In the genomic region with DNA sequence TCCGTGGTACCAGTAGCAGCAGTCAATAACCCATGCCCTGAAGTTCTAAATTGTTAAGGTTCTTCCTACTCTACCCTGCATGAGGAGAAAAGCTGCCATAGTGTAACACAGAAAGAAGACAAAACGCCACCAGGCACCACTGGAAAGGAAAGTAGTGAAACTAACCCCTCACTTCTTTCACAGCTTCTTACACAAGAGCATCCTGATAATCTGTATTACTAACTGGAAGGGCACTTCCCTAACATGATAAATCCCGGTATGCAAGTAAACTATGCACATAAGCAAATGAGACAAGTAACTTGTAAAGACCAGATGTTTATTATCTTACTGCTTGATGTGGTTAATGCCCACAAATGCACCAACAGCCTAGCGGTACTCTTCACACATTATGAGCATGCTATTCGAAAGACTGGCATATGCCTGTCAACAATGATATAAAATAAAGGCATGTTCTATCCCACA, we compare ENCODE assay signal across 16 cellular contexts.
DNase-seq lines count a peak whose midpoint lies in the region; ATAC-seq and TF ChIP-seq lines count a peak whose summit lies in the region.
"Had no signal": no experiment of that assay in that cellular context is flagged by ENCODE, and none has a peak within 500 bp of the region (broad histone marks: within the 10 kb centered on the region; RNA-seq: fewer than 3 reads in every experiment).

No MANE protein-coding gene starts in this region.

- H3K4me1 Mint-ChIP-seq in activated CD8-positive, alpha-beta T cell treated with anti-CD3 and anti-CD28 coated beads for 36 hours (ENCODE audit: low read depth): peaks cover 24% of the 10 kb centered on the region
- H3K4me1 Mint-ChIP-seq in chondrocyte (ENCODE audit: low read depth): peaks cover 6% of the 10 kb centered on the region

- 73% methylated on average over 5 of the region's 5 CpGs for WGBS in right cardiac atrium

- peak overlapping the region; percentile 21 for H3K27ac Mint-ChIP-seq in activated CD8-positive, alpha-beta T cell treated with anti-CD3 and anti-CD28 coated beads for 36 hours
- no peak overlapping the region for H3K27ac Mint-ChIP-seq in chondrocyte (ENCODE audit: unreplicated experiment)
- H3K27ac Mint-ChIP-seq: endodermal cell had no signal

- no peak for TF ChIP-seq CTCF in activated CD8-positive, alpha-beta T cell treated with anti-CD3 and anti-CD28 coated beads for 36 hours (IDR thresholded peaks at IDR 0.05)
- no peak for TF ChIP-seq CTCF in chondrocyte (IDR thresholded peaks at IDR 0.05)

- POLR2A ChIA-PET in activated CD8-positive, alpha-beta T cell treated with anti-CD3 and anti-CD28 coated beads for 36 hours (lab: Charles Lee): no interaction called here

- H3K4me1 ChIP-seq in right cardiac atrium (ENCODE audit: control insufficient read depth, insufficient read depth, low read length): no peaks in the 10 kb centered on the region
- H3K4me1 ChIP-seq: parathyroid adenoma had no signal

- no peaks in the 10 kb centered on the region for H3K27me3 ChIP-seq in right cardiac atrium (ENCODE audit: control insufficient read depth, insufficient read depth)

- H3K9me3 ChIP-seq in right cardiac atrium (ENCODE audit: control insufficient read depth, low read length): no peaks in the 10 kb centered on the region

- no peaks in the 10 kb centered on the region for H3K9me3 Mint-ChIP-seq in activated CD8-positive, alpha-beta T cell treated with anti-CD3 and anti-CD28 coated beads for 36 hours
- no peaks in the 10 kb centered on the region for H3K9me3 Mint-ChIP-seq in chondrocyte (ENCODE audit: low read depth)
- H3K9me3 Mint-ChIP-seq: endodermal cell had no signal

- no peak overlapping the region for H3K27ac ChIP-seq in right cardiac atrium (ENCODE audit: low read length)
- H3K27ac ChIP-seq: KMS-11, parathyroid adenoma had no signal

- CTCF ChIA-PET in activated CD8-positive, alpha-beta T cell treated with anti-CD3 and anti-CD28 coated beads for 36 hours (lab: Charles Lee): no interaction called here

- no peaks in the 10 kb centered on the region for H3K27me3 Mint-ChIP-seq in activated CD8-positive, alpha-beta T cell treated with anti-CD3 and anti-CD28 coated beads for 36 hours
- no peaks in the 10 kb centered on the region for H3K27me3 Mint-ChIP-seq in chondrocyte (ENCODE audit: low read depth)

- no peak overlapping the region for H3K4me3 Mint-ChIP-seq in activated CD8-positive, alpha-beta T cell treated with anti-CD3 and anti-CD28 coated beads for 36 hours
- H3K4me3 Mint-ChIP-seq in chondrocyte (ENCODE audit: unreplicated experiment): no peak overlapping the region
- H3K4me3 Mint-ChIP-seq: endodermal cell had no signal

- DNase-seq in AG08395 (ENCODE audit: low spot score): peak; percentile 53
- peak; percentile 51 for DNase-seq in GM03348 (ENCODE audit: low spot score)
- DNase-seq in activated CD8-positive, alpha-beta T cell treated with anti-CD3 and anti-CD28 coated beads for 36 hours: no peak
- peak; percentile 33 for DNase-seq in foreskin melanocyte
- DNase-seq in right cardiac atrium: no peak
- no peak for DNase-seq in mucosa of gallbladder (ENCODE audit: low spot score)
- DNase-seq in 8988T: no peak
- no peak for DNase-seq in chondrocyte (ENCODE audit: low spot score)
- DNase-seq: anterior cingulate cortex, C1 segment of cervical spinal cord, endodermal cell, hypothalamus, NCI-H2171, T-helper 9 cell had no signal

- H3K4me3 ChIP-seq in right cardiac atrium (ENCODE audit: low read length): no peak overlapping the region

- ATAC-seq in activated CD8-positive, alpha-beta T cell treated with anti-CD3 and anti-CD28 coated beads for 36 hours: no peak
- no peak for ATAC-seq in right cardiac atrium

- intact Hi-C loops in activated CD8-positive, alpha-beta T cell treated with anti-CD3 and anti-CD28 coated beads for 36 hours (cut with micrococcal nuclease): no loop called here
- intact Hi-C loops in right cardiac atrium (cut with DNase I): no loop called here

- H3K36me3 Mint-ChIP-seq in activated CD8-positive, alpha-beta T cell treated with anti-CD3 and anti-CD28 coated beads for 36 hours (ENCODE audit: low read depth): peaks cover 48% of the 10 kb centered on the region
- H3K36me3 Mint-ChIP-seq in chondrocyte (ENCODE audit: low read depth): peaks cover 17% of the 10 kb centered on the region

Comparison
In these comparisons a context has a peak if more than half of its experiments do, and no peak if none do; other contexts are left out.
1. DNase-seq: peak in AG08395 (single experiment), GM03348 (single experiment) and foreskin melanocyte (single experiment); none in activated CD8-positive, alpha-beta T cell treated with anti-CD3 and anti-CD28 coated beads for 36 hours (single experiment), right cardiac atrium (0 of 3), mucosa of gallbladder (single experiment), 8988T (single experiment) and chondrocyte (single experiment).